ENCODE assay signal across 10 cellular contexts in genomic region chr11:11977206-11977938, GRCh38. TPM values are rescaled to one million over a fixed set of nuclear protein-coding genes. Genes with fewer than 3 reads are reported as not detected.
DNase-seq lines count a peak whose midpoint lies in the region; ATAC-seq and TF ChIP-seq lines count a peak whose summit lies in the region.
"Had no signal": no experiment of that assay in that cellular context is flagged by ENCODE, and none has a peak within 500 bp of the region (broad histone marks: within the 10 kb centered on the region; RNA-seq: fewer than 3 reads in every experiment).

No MANE protein-coding gene starts in this region.

- H3K36me3 Mint-ChIP-seq in nephron progenitor cell (ENCODE audit: low read depth): no peaks in the 10 kb centered on the region

- H3K27me3 Mint-ChIP-seq in nephron progenitor cell (ENCODE audit: low read depth, poor library complexity): peaks cover 5% of the 10 kb centered on the region

- peak overlapping the region in 3 of 4 donors; percentile 39 to 87 (median 78) for H3K27ac ChIP-seq in esophagus squamous epithelium

- no peaks in the 10 kb centered on the region for H3K36me3 ChIP-seq in esophagus squamous epithelium

- H3K4me1 Mint-ChIP-seq in nephron progenitor cell: peaks cover 47% of the 10 kb centered on the region

- TF ChIP-seq CTCF in esophagus squamous epithelium (IDR thresholded peaks at IDR 0.05) (no peak), nephron progenitor cell (IDR thresholded peaks at IDR 0.05) (no peak)

- intact Hi-C loops in esophagus squamous epithelium (cut with DNase I): no loop called here

- TF ChIP-seq POLR2A in esophagus squamous epithelium (IDR thresholded peaks at IDR 0.05): no peak

- H3K4me1 ChIP-seq in esophagus squamous epithelium: peaks cover 15 to 79% (median 62%) of the 10 kb centered on the region in 3 donors

- H3K4me3 Mint-ChIP-seq in nephron progenitor cell: no peak overlapping the region

- H3K27ac Mint-ChIP-seq in nephron progenitor cell: peak overlapping the region; percentile 85

- no peaks in the 10 kb centered on the region for H3K9me3 Mint-ChIP-seq in nephron progenitor cell

- H3K9me3 ChIP-seq in esophagus squamous epithelium: no peaks in the 10 kb centered on the region

- no peaks in the 10 kb centered on the region for H3K27me3 ChIP-seq in esophagus squamous epithelium

- peak; percentile 89 for DNase-seq in AG20443 (ENCODE audit: low spot score)
- DNase-seq in RKO (ENCODE audit: low spot score): peak; percentile 85
- DNase-seq in esophagus squamous epithelium (lab: John Stamatoyannopoulos, UW): no peak
- DNase-seq in nephron progenitor cell: no peak
- no peak for DNase-seq in NCI-H1105 (lab: John Stamatoyannopoulos, UW)
- DNase-seq: effector CD4-positive, alpha-beta T cell; NCI-H1436 had no signal

- 25 to 38% methylated on average over 5 to 7 of the region's 10 CpGs for WGBS in esophagus squamous epithelium, 2 donors

- ATAC-seq in GM18511 (IDR thresholded peaks at IDR 0.05; ENCODE audit: unreplicated experiment) (no peak), HG03025 (IDR thresholded peaks at IDR 0.05; ENCODE audit: low FRiP score, unreplicated experiment) (no peak), HG02852 (IDR thresholded peaks at IDR 0.05; ENCODE audit: unreplicated experiment) (no peak)

- peak overlapping the region in 1 of 4 donors; percentile 1 for H3K4me3 ChIP-seq in esophagus squamous epithelium

RNA-seq across cellular contexts. Expression of gene DKK3, which starts 31.1 kb away (rescaled TPM):
- 100 to 1,000 TPM in 1 of 4 donors, 10 to 100 TPM in 3; 24.8 to 112 (median 44.5) TPM for total RNA-seq in esophagus squamous epithelium

Comparison
In these comparisons a context has a peak if more than half of its experiments do, and no peak if none do; other contexts are left out.
1. DNase-seq: peak in AG20443 (single experiment) and RKO (single experiment); none in esophagus squamous epithelium (single experiment), nephron progenitor cell (single experiment) and NCI-H1105 (single experiment).